ENCODE assay signal across 22 cellular contexts in the genomic region with DNA sequence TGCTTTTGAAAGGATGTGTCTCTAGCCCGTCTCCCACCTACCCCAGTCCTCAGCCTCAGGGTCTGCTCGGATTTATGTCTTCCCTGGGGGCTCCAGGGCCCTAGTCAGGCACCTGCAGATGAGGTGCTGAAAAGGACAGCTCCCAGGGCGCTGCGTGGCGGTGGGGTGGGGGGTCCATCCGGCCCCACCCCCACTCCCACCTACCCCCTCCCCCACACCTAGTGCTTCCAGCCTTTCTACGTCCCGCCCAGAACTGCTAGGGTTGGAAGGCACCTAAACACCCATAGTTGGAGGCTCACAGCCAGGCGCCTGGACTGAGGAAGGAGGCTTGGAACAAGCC. TPM values are rescaled to one million over a fixed set of nuclear protein-coding genes. Genes with fewer than 3 reads are reported as not detected.
DNase-seq lines count a peak whose midpoint lies in the region; ATAC-seq and TF ChIP-seq lines count a peak whose summit lies in the region.
"Had no signal": no experiment of that assay in that cellular context is flagged by ENCODE, and none has a peak within 500 bp of the region (broad histone marks: within the 10 kb centered on the region; RNA-seq: fewer than 3 reads in every experiment).

No MANE protein-coding gene starts in this region.

- H3K79me2 ChIP-seq in PC-9 (ENCODE audit: low read depth), result no peaks in the 10 kb centered on the region

- intact Hi-C loops in CD8-positive, alpha-beta T cell (cut with DNase I, micrococcal nuclease), result no loop called here
- intact Hi-C loops in PC-9 (cut with micrococcal nuclease; ENCODE audit: unreplicated experiment), result no loop called here

- no peak overlapping the region for H3K4me3 ChIP-seq in CD8-positive, alpha-beta T cell (ENCODE audit: low read depth, low read length)
- no peak overlapping the region for H3K4me3 ChIP-seq in PC-9
- H3K4me3 ChIP-seq: ovary had no signal

- peaks cover 77% of the 10 kb centered on the region for H3K27me3 Mint-ChIP-seq in CD8-positive, alpha-beta T cell (ENCODE audit: low read depth)
- H3K27me3 Mint-ChIP-seq in glutamatergic neuron (ENCODE audit: unreplicated experiment), result peaks cover 31% of the 10 kb centered on the region
- peaks cover 97% of the 10 kb centered on the region for H3K27me3 Mint-ChIP-seq in nephron (ENCODE audit: low read depth)

- H3K27me3 ChIP-seq in CD8-positive, alpha-beta T cell (ENCODE audit: insufficient read depth, low read length), result peaks cover 51% of the 10 kb centered on the region
- H3K27me3 ChIP-seq in PC-9 (ENCODE audit: insufficient read depth, low read depth), result peaks cover 82% of the 10 kb centered on the region

- no peaks in the 10 kb centered on the region for H3K36me3 ChIP-seq in CD8-positive, alpha-beta T cell (ENCODE audit: insufficient read depth, low read length)
- H3K36me3 ChIP-seq in PC-9 (ENCODE audit: low read depth), result no peaks in the 10 kb centered on the region
- H3K36me3 ChIP-seq: left ventricle myocardium inferior, ovary had no signal

- TF ChIP-seq CTCF in CD8-positive, alpha-beta T cell (IDR thresholded peaks at IDR 0.05), result no peak
- TF ChIP-seq CTCF in PC-9 (conservative IDR thresholded peaks at IDR 0.05), result no peak
- no peak for TF ChIP-seq CTCF in glutamatergic neuron (IDR thresholded peaks at IDR 0.05; ENCODE audit: partially characterized antibody, unreplicated experiment)
- TF ChIP-seq CTCF in nephron (IDR thresholded peaks at IDR 0.05; ENCODE audit: unreplicated experiment in 3 of 3), result no peak

- H3K9me3 Mint-ChIP-seq in CD8-positive, alpha-beta T cell, result no peaks in the 10 kb centered on the region
- H3K9me3 Mint-ChIP-seq in glutamatergic neuron (ENCODE audit: unreplicated experiment) (peaks cover 2% of the 10 kb centered on the region), nephron (no peaks in the 10 kb centered on the region)
- H3K9me3 Mint-ChIP-seq: CD4-positive, alpha-beta T cell; effector memory CD8-positive, alpha-beta T cell had no signal

- CTCF ChIA-PET in CD8-positive, alpha-beta T cell (lab: Charles Lee), result no interaction called here
- CTCF ChIA-PET in PC-9 (lab: Charles Lee), result no interaction called here
- CTCF ChIA-PET in HEK293T (lab: Yijun Ruan, JAX), result no interaction called here

- H3K27ac ChIP-seq in CD8-positive, alpha-beta T cell (ENCODE audit: low read depth, low read length), result no peak overlapping the region
- H3K27ac ChIP-seq in PC-9, result no peak overlapping the region
- H3K27ac ChIP-seq: left ventricle myocardium inferior, ovary had no signal

- H3F3A ChIP-seq in PC-9 (ENCODE audit: insufficient read depth, low read depth), result no peaks in the 10 kb centered on the region; the same call in 1 of the 2 replicates

- H3K9me2 ChIP-seq in PC-9 (ENCODE audit: insufficient read depth), result no peaks in the 10 kb centered on the region

- no peak overlapping the region for H2AFZ ChIP-seq in PC-9

- peaks cover 38% of the 10 kb centered on the region for H3K4me1 ChIP-seq in CD8-positive, alpha-beta T cell (ENCODE audit: insufficient read depth, low read length)
- peaks cover 8% of the 10 kb centered on the region; the same call in 1 of the 2 replicates for H3K4me1 ChIP-seq in PC-9 (replicated peaks; ENCODE audit: insufficient read depth)

- ATAC-seq in CD8-positive, alpha-beta T cell, result peak; percentile 30
- no peak for ATAC-seq in HG02840 (IDR thresholded peaks at IDR 0.05; ENCODE audit: low FRiP score, unreplicated experiment)
- ATAC-seq: activated CD4-positive, CD25-positive, alpha-beta regulatory T cell treated with anti-CD3 and anti-CD28 coated beads, Interleukin-2, amount 50 U/mL, for 24 hours; effector memory CD8-positive, alpha-beta T cell had no signal

- POLR2A ChIA-PET in CD8-positive, alpha-beta T cell (lab: Charles Lee), result no interaction called here
- POLR2A ChIA-PET in PC-9 (lab: Charles Lee; ENCODE audit: unreplicated experiment) (no interaction called here), HEK293T (lab: Yijun Ruan, JAX) (no interaction called here)

- no peak for DNase-seq in CD8-positive, alpha-beta T cell
- no peak for DNase-seq in PC-9
- no peak for DNase-seq in glutamatergic neuron
- DNase-seq in LoVo (ENCODE audit: low spot score), result no peak
- DNase-seq in NCI-H1436 (lab: John Stamatoyannopoulos, UW), result no peak
- no peak for DNase-seq in HEK293T (ENCODE audit: extremely low spot score)
- DNase-seq: activated CD8-positive, alpha-beta memory T cell treated with anti-CD3 and anti-CD28 coated beads for 24 hours; CD4-positive, alpha-beta T cell; effector memory CD8-positive, alpha-beta T cell; KG1; left ventricle myocardium inferior; NCI-H1092; NCI-H2081 treated with DMSO at 0.1 percent for 48 hours; NCI-H526 treated with DMSO at 0.1 percent for 48 hours; stimulated activated CD4-positive, alpha-beta T cell treated with anti-CD3 and anti-CD28 coated beads, Interleukin-2, amount 100 ng/mL, for 48 hours had no signal

- H3K27ac Mint-ChIP-seq in CD8-positive, alpha-beta T cell, result no peak overlapping the region
- no peak overlapping the region for H3K27ac Mint-ChIP-seq in glutamatergic neuron (ENCODE audit: unreplicated experiment)
- H3K27ac Mint-ChIP-seq in nephron, result no peak overlapping the region
- H3K27ac Mint-ChIP-seq: CD4-positive, alpha-beta T cell; effector memory CD8-positive, alpha-beta T cell had no signal

- H3K9me3 ChIP-seq in CD8-positive, alpha-beta T cell (ENCODE audit: low read length), result no peaks in the 10 kb centered on the region
- H3K9me3 ChIP-seq in PC-9 (ENCODE audit: insufficient read depth, low read depth), result no peaks in the 10 kb centered on the region
- H3K9me3 ChIP-seq: left ventricle myocardium inferior, ovary had no signal

- no peaks in the 10 kb centered on the region for H4K20me1 ChIP-seq in PC-9 (ENCODE audit: insufficient read depth)

- H3K4me3 Mint-ChIP-seq in CD8-positive, alpha-beta T cell, result no peak overlapping the region
- H3K4me3 Mint-ChIP-seq in glutamatergic neuron (ENCODE audit: unreplicated experiment), result peak overlapping the region; percentile 75
- H3K4me3 Mint-ChIP-seq in nephron, result peak overlapping the region; percentile 53 to 70 (median 54)
- H3K4me3 Mint-ChIP-seq: effector memory CD8-positive, alpha-beta T cell had no signal

- peak overlapping the region; percentile 76 for H3K4me2 ChIP-seq in PC-9

- no peaks in the 10 kb centered on the region for H3K36me3 Mint-ChIP-seq in CD8-positive, alpha-beta T cell
- H3K36me3 Mint-ChIP-seq in glutamatergic neuron (ENCODE audit: unreplicated experiment) (no peaks in the 10 kb centered on the region), nephron (ENCODE audit: low read depth) (no peaks in the 10 kb centered on the region)

- BruUV-seq in PC-9 (replicated peaks; lab: Mats Ljungman, UMichigan), result no TSS peak

- H3K4me1 Mint-ChIP-seq in CD8-positive, alpha-beta T cell (ENCODE audit: low read depth), result peaks cover 35% of the 10 kb centered on the region
- H3K4me1 Mint-ChIP-seq in glutamatergic neuron (ENCODE audit: low read depth, unreplicated experiment) (peaks cover 5% of the 10 kb centered on the region), nephron (peaks cover 26% of the 10 kb centered on the region)

TF ChIP-seq in HEK293T, 16 proteins besides CTCF, POLR2A, EP300 and RAD21:
- TF ChIP-seq ZNF384 (IDR thresholded peaks at IDR 0.05) (no peak), SUZ12 (IDR thresholded peaks at IDR 0.05) (no peak), SP1 (IDR thresholded peaks at IDR 0.05) (no peak), BHLHE40 (IDR thresholded peaks at IDR 0.05; ENCODE audit: borderline replicate concordance) (no peak), CTBP1 (IDR thresholded peaks at IDR 0.05; ENCODE audit: borderline replicate concordance) (no peak), L3MBTL2 (conservative IDR thresholded peaks at IDR 0.05) (no peak), HDGF (IDR thresholded peaks at IDR 0.05; ENCODE audit: borderline replicate concordance) (no peak), PKNOX1 (IDR thresholded peaks at IDR 0.05) (no peak), NFRKB (IDR thresholded peaks at IDR 0.05) (no peak), FOXM1 (IDR thresholded peaks at IDR 0.05; ENCODE audit: borderline replicate concordance) (no peak), TARDBP (IDR thresholded peaks at IDR 0.05) (no peak), FOXA1 (IDR thresholded peaks at IDR 0.05) (no peak), ELF4 (IDR thresholded peaks at IDR 0.05) (no peak), LEF1 (IDR thresholded peaks at IDR 0.05; ENCODE audit: borderline replicate concordance) (no peak)

RNA-seq across cellular contexts. Expression of gene ROBO3, which starts 1.4 kb away (rescaled TPM):
- 10 to 100 TPM; 19.8 to 20.8 TPM for total RNA-seq in CD8-positive, alpha-beta T cell
- total RNA-seq in PC-9 (2021) (1.3 and 1.5 TPM in 2 replicates), glutamatergic neuron (ENCODE audit: unreplicated experiment) (5.9 TPM)

RNA-seq across cellular contexts. Expression of gene ROBO4, which starts 33.9 kb away (rescaled TPM):
- total RNA-seq in CD8-positive, alpha-beta T cell, result not detected
- total RNA-seq in PC-9 (2021) (0.20 TPM in 1 of 2 replicates, not detected in the other), glutamatergic neuron (ENCODE audit: unreplicated experiment) (not detected)
- total RNA-seq: CD4-positive, alpha-beta T cell had no signal

RNA-seq across cellular contexts. Expression of gene HEPN1, which starts 55.3 kb away (rescaled TPM):
- not detected for total RNA-seq in CD8-positive, alpha-beta T cell
- total RNA-seq in PC-9 (2021) (not detected in 2 replicates), glutamatergic neuron (ENCODE audit: unreplicated experiment) (not detected)
- total RNA-seq: CD4-positive, alpha-beta T cell; Daoy; left ventricle myocardium inferior; skeletal muscle tissue; T-helper 2 cell treated with Interferon-gamma antibody and Interleukin-4, amounts not matched to agents 100 ng/mL and 5 ng/mL, for 36 hours had no signal
